In the genomic region with DNA sequence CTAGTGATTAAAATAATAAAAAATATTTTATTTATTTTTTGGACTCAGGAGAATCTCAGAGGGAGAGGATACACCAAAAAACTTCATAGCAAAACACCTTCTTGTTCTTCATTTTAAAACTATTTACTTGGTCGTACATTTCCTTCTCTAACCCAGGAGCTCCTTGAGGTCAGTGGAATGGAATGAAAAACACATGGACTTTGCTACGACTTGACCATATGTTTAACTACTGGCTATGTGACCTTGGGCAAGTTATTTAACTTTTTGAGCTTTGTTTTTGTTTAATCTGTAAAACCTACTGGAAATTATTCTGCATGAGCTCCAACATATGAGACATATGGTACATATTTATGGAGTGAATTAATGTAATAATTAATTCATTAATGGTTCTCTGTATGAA, we compare ENCODE assay signal across 20 cellular contexts.
DNase-seq lines count a peak whose midpoint lies in the region; ATAC-seq and TF ChIP-seq lines count a peak whose summit lies in the region.
"Had no signal": no experiment of that assay in that cellular context is flagged by ENCODE, and none has a peak within 500 bp of the region (broad histone marks: within the 10 kb centered on the region; RNA-seq: fewer than 3 reads in every experiment).

No MANE protein-coding gene starts in this region.

- H3K4ac ChIP-seq in IMR-90 (ENCODE audit: low read depth, low read length) = no peak overlapping the region

- ATAC-seq in IMR-90 (ENCODE audit: low read depth) (peak; percentile 91), sciatic nerve (no peak)
- no peak for ATAC-seq in activated naive CD8-positive, alpha-beta T cell treated with anti-CD3 and anti-CD28 coated beads, Interleukin-2, amount 50 U/mL, for 24 hours

- no peak overlapping the region for H4K5ac ChIP-seq in IMR-90 (ENCODE audit: low read depth, low read length)

- no peak overlapping the region for H2AK5ac ChIP-seq in IMR-90 (ENCODE audit: low read depth, low read length)

- H3K36me3 Mint-ChIP-seq in osteocyte (ENCODE audit: unreplicated experiment) = peaks cover 5% of the 10 kb centered on the region
- H3K36me3 Mint-ChIP-seq in activated naive CD8-positive, alpha-beta T cell treated with anti-CD3 and anti-CD28 coated beads, Interleukin-2, amount 50 U/mL, for 24 hours (ENCODE audit: low read depth) = no peaks in the 10 kb centered on the region
- H3K36me3 Mint-ChIP-seq: neural progenitor cell had no signal

- intact Hi-C loops in IMR-90 (cut with micrococcal nuclease) (loop anchor here (5.0 kb wide), 1 partner anchor 157 kb away; no protein-coding TSS in a partner anchor), sciatic nerve (cut with DNase I) (no loop called here)

- H3K36me3 ChIP-seq in IMR-90 (ENCODE audit: control insufficient read depth, insufficient read depth, low read length) (no peaks in the 10 kb centered on the region), Peyer's patch (no peaks in the 10 kb centered on the region)
- H3K36me3 ChIP-seq: cardiac muscle cell, MG63, neural progenitor cell, SJSA1, spleen, WERI-Rb-1 had no signal

- in situ Hi-C loops in IMR-90 (cut with MboI; ENCODE audit: low sequenced_read_pairs) = no loop called here

- no peak for TF ChIP-seq POLR2A in IMR-90 (IDR thresholded peaks at IDR 0.05; ENCODE audit: low read depth, low read length)
- TF ChIP-seq POLR2A in erythroblast (IDR thresholded peaks at IDR 0.05; ENCODE audit: low read length) = no peak
- no peak for TF ChIP-seq POLR2A in Peyer's patch (IDR thresholded peaks at IDR 0.05)

- H3K18ac ChIP-seq in IMR-90 (ENCODE audit: low read depth, low read length) = no peak overlapping the region

- peaks cover 39% of the 10 kb centered on the region for H3K4me1 Mint-ChIP-seq in osteocyte (ENCODE audit: unreplicated experiment)
- no peaks in the 10 kb centered on the region for H3K4me1 Mint-ChIP-seq in activated naive CD8-positive, alpha-beta T cell treated with anti-CD3 and anti-CD28 coated beads, Interleukin-2, amount 50 U/mL, for 24 hours
- H3K4me1 Mint-ChIP-seq: B cell, neural progenitor cell had no signal

- H2BK5ac ChIP-seq in IMR-90 (ENCODE audit: low read depth, low read length, poor library complexity, severe bottlenecking) = peak overlapping the region; percentile 99

- no peak overlapping the region for H4K91ac ChIP-seq in IMR-90 (ENCODE audit: insufficient read depth, low read depth, low read length)

- H3K27ac ChIP-seq in IMR-90 (ENCODE audit: insufficient read depth, low read length) (no peak overlapping the region; the same call in 1 of the 2 replicates), Peyer's patch (no peak overlapping the region)
- H3K27ac ChIP-seq: cardiac muscle cell, neural progenitor cell, SJSA1, spleen, WERI-Rb-1 had no signal

- peak; percentile 89 for DNase-seq in EH (ENCODE audit: low read depth)
- peak; percentile 86 for DNase-seq in IMR-90
- peak; percentile 76 for DNase-seq in fibroblast of gingiva (ENCODE audit: low read depth)
- no peak for DNase-seq in osteocyte (ENCODE audit: extremely low spot score, unreplicated experiment)
- no peak for DNase-seq in erythroblast (lab: John Stamatoyannopoulos, UW)
- DNase-seq in activated naive CD8-positive, alpha-beta T cell treated with anti-CD3 and anti-CD28 coated beads, Interleukin-2, amount 50 U/mL, for 24 hours = no peak
- no peak for DNase-seq in sciatic nerve (ENCODE audit: low spot score)
- DNase-seq in Peyer's patch = no peak
- DNase-seq: activated CD8-positive, alpha-beta memory T cell treated with anti-CD3 and anti-CD28 coated beads, Interleukin-2, amount 50 U/mL, for 48 hours; activated effector memory CD4-positive, alpha-beta T cell treated with Interleukin-2 at 50 U/mL for 16 hours; glutamatergic neuron; MG63; NCI-H1436 treated with DMSO at 0.1 percent for 48 hours; spleen; WERI-Rb-1 had no signal

- no peak overlapping the region for H3K56ac ChIP-seq in IMR-90 (ENCODE audit: extremely low read depth, insufficient read depth, low read length)

- no peaks in the 10 kb centered on the region for H4K20me1 ChIP-seq in IMR-90 (ENCODE audit: insufficient read depth, low read length)

- H3K79me1 ChIP-seq in IMR-90 (ENCODE audit: low read depth in 1 of 2, low read length in 2 of 2) = no peaks in the 10 kb centered on the region

- H3K9me3 ChIP-seq in IMR-90 (ENCODE audit: control insufficient read depth, insufficient read depth, low read length) (peaks cover 3% of the 10 kb centered on the region), Peyer's patch (no peaks in the 10 kb centered on the region)
- H3K9me3 ChIP-seq: MG63 had no signal

- POLR2A ChIA-PET in IMR-90 (lab: Charles Lee; ENCODE audit: unreplicated experiment) = interaction anchor here (0.7 kb wide), 1 partner anchor 551 kb away, joined by 3 read pairs; no protein-coding TSS in a partner anchor

- BruUV-seq in IMR-90 (replicated peaks; lab: Mats Ljungman, UMichigan) = no TSS peak

- no peaks in the 10 kb centered on the region for H3K27me3 Mint-ChIP-seq in osteocyte (ENCODE audit: unreplicated experiment)
- H3K27me3 Mint-ChIP-seq in activated naive CD8-positive, alpha-beta T cell treated with anti-CD3 and anti-CD28 coated beads, Interleukin-2, amount 50 U/mL, for 24 hours = peaks cover 2% of the 10 kb centered on the region
- H3K27me3 Mint-ChIP-seq: B cell; dendritic cell treated with granulocyte-macrophage colony-stimulating factor and Interleukin-4, amounts not matched to agents 40 ng/mL and 50 ng/mL, for 4 days had no signal

- TF ChIP-seq CTCF in IMR-90 (conservative IDR thresholded peaks at IDR 0.05; ENCODE audit: low read depth, low read length) (no peak), osteocyte (IDR thresholded peaks at IDR 0.05) (no peak), Peyer's patch (IDR thresholded peaks at IDR 0.05) (no peak)

- H2BK15ac ChIP-seq in IMR-90 (ENCODE audit: low read depth, low read length) = no peak overlapping the region; the same call in 2 of the 3 replicates

- no peak overlapping the region for H2BK120ac ChIP-seq in IMR-90 (ENCODE audit: low read depth, low read length)

- CTCF ChIA-PET in IMR-90 (lab: Yijun Ruan, JAX) = interaction anchor here (0.6 to 0.8 kb wide), 3 partner anchors 11 to 56 kb away, joined by 3 read pairs; no protein-coding TSS in a partner anchor

- TF ChIP-seq RAD21 in IMR-90 (IDR thresholded peaks at IDR 0.05; ENCODE audit: low read length) = no peak

- H3K4me2 ChIP-seq in IMR-90 (ENCODE audit: low read depth, low read length) = no peak overlapping the region
- H3K4me2 ChIP-seq: neural progenitor cell had no signal

- H2BK20ac ChIP-seq in IMR-90 (ENCODE audit: low read depth, low read length) = no peak overlapping the region

- H4K8ac ChIP-seq in IMR-90 (ENCODE audit: low read depth in 2 of 2, low read length in 2 of 2) = no peak overlapping the region

- peak overlapping the region; percentile 86 for H3K27ac Mint-ChIP-seq in osteocyte (ENCODE audit: unreplicated experiment)
- H3K27ac Mint-ChIP-seq in activated naive CD8-positive, alpha-beta T cell treated with anti-CD3 and anti-CD28 coated beads, Interleukin-2, amount 50 U/mL, for 24 hours = no peak overlapping the region
- H3K27ac Mint-ChIP-seq: B cell; dendritic cell treated with granulocyte-macrophage colony-stimulating factor and Interleukin-4, amounts not matched to agents 40 ng/mL and 50 ng/mL, for 4 days; neural progenitor cell had no signal

- H3K4me3 ChIP-seq in IMR-90 (ENCODE audit: insufficient read depth, low read depth, low read length) (no peak overlapping the region), Peyer's patch (no peak overlapping the region)
- H3K4me3 ChIP-seq: cardiac muscle cell, MG63, neural progenitor cell, SJSA1, spleen had no signal

- no peak overlapping the region for H2AK9ac ChIP-seq in IMR-90 (replicated peaks; ENCODE audit: low read depth, low read length, poor library complexity)

- H2AFZ ChIP-seq in IMR-90 (replicated peaks; ENCODE audit: low read length, poor library complexity) = no peak overlapping the region

- WGBS in IMR-90 (ENCODE audit: extremely low coverage in 2 of 2, insufficient read length in 1 of 2), 2 experiments = no CpG with 5 or more reads among the region's 2 CpGs

- dilution Hi-C loops in IMR-90 (cut with HindIII; ENCODE audit: low sequenced_read_pairs, unreplicated experiment) = no loop called here

- H3K4me3 Mint-ChIP-seq in osteocyte (ENCODE audit: unreplicated experiment) = no peak overlapping the region
- H3K4me3 Mint-ChIP-seq in activated naive CD8-positive, alpha-beta T cell treated with anti-CD3 and anti-CD28 coated beads, Interleukin-2, amount 50 U/mL, for 24 hours = no peak overlapping the region
- H3K4me3 Mint-ChIP-seq: B cell; dendritic cell treated with granulocyte-macrophage colony-stimulating factor and Interleukin-4, amounts not matched to agents 40 ng/mL and 50 ng/mL, for 4 days; neural progenitor cell had no signal

- H3K9ac ChIP-seq in IMR-90 (ENCODE audit: low read depth, low read length) = no peak overlapping the region
- H3K9ac ChIP-seq: neural progenitor cell had no signal

- H3K14ac ChIP-seq in IMR-90 (replicated peaks; ENCODE audit: low read depth, low read length) = no peak overlapping the region

- H3K9me3 Mint-ChIP-seq in osteocyte (ENCODE audit: unreplicated experiment) = peaks cover 10% of the 10 kb centered on the region
- no peaks in the 10 kb centered on the region for H3K9me3 Mint-ChIP-seq in activated naive CD8-positive, alpha-beta T cell treated with anti-CD3 and anti-CD28 coated beads, Interleukin-2, amount 50 U/mL, for 24 hours

- H3K4me1 ChIP-seq in IMR-90 (ENCODE audit: control insufficient read depth, insufficient read depth, low read length) (peaks cover 10% of the 10 kb centered on the region), Peyer's patch (no peaks in the 10 kb centered on the region)
- H3K4me1 ChIP-seq: neural progenitor cell, SJSA1 had no signal

- H3K23ac ChIP-seq in IMR-90 (ENCODE audit: low read depth, low read length) = no peak overlapping the region

- peaks cover 5% of the 10 kb centered on the region; the same call in 1 of the 2 replicates for H3K9me1 ChIP-seq in IMR-90 (ENCODE audit: insufficient read depth, low read length)

- H3K27me3 ChIP-seq in IMR-90 (ENCODE audit: control insufficient read depth, insufficient read depth, low read length) = no peaks in the 10 kb centered on the region
- H3K27me3 ChIP-seq in Peyer's patch = no peaks in the 10 kb centered on the region
- H3K27me3 ChIP-seq: cardiac muscle cell, MG63, neural progenitor cell, SJSA1, spleen had no signal

TF ChIP-seq in IMR-90, 13 proteins besides CTCF, POLR2A, EP300 and RAD21 (continues in another document):
- no peak for TF ChIP-seq BHLHE40 (IDR thresholded peaks at IDR 0.05; ENCODE audit: low read depth, low read length)
- no peak for TF ChIP-seq CHD1 (IDR thresholded peaks at IDR 0.05; ENCODE audit: low read depth, low read length)
- TF ChIP-seq, protein P1, sequence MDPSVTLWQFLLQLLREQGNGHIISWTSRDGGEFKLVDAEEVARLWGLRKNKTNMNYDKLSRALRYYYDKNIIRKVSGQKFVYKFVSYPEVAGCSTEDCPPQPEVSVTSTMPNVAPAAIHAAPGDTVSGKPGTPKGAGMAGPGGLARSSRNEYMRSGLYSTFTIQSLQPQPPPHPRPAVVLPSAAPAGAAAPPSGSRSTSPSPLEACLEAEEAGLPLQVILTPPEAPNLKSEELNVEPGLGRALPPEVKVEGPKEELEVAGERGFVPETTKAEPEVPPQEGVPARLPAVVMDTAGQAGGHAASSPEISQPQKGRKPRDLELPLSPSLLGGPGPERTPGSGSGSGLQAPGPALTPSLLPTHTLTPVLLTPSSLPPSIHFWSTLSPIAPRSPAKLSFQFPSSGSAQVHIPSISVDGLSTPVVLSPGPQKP (IDR thresholded peaks at IDR 0.05; ENCODE audit: borderline replicate concordance, low read depth, low read length) = no peak

Comparison
In these comparisons a context has a peak if more than half of its experiments do, and no peak if none do; other contexts are left out.
1. DNase-seq: peak in EH (single experiment), IMR-90 (single experiment) and fibroblast of gingiva (single experiment); none in osteocyte (single experiment), erythroblast (0 of 2), activated naive CD8-positive, alpha-beta T cell treated with anti-CD3 and anti-CD28 coated beads, Interleukin-2, amount 50 U/mL, for 24 hours (single experiment), sciatic nerve (single experiment) and Peyer's patch (0 of 3).